ENCODE assay signal across 27 cellular contexts in genomic region chrX:37468111-37468739, GRCh38.
A peak's percentile ranks its signal among the peaks of the same experiment; 100 is the strongest.
DNase-seq lines count a peak whose midpoint lies in the region; ATAC-seq and TF ChIP-seq lines count a peak whose summit lies in the region.
"Had no signal": no experiment of that assay in that cellular context is flagged by ENCODE, and none has a peak within 500 bp of the region (broad histone marks: within the 10 kb centered on the region; RNA-seq: fewer than 3 reads in every experiment).

No MANE protein-coding gene starts in this region.

- POLR2A ChIA-PET in WTC11 (lab: Charles Lee), result no interaction called here

- H3K4me3 ChIP-seq in fibroblast of villous mesenchyme (ENCODE audit: low read depth, low read length) (no peak overlapping the region), trophoblast cell (ENCODE audit: low read depth, low read length) (no peak overlapping the region), dorsolateral prefrontal cortex (no peak overlapping the region)
- H3K4me3 ChIP-seq: GM23248, K562, Peyer's patch had no signal

- no peak overlapping the region for H4K8ac ChIP-seq in trophoblast cell (ENCODE audit: low read depth, low read length)

- no peak overlapping the region for H2BK5ac ChIP-seq in trophoblast cell (ENCODE audit: low read depth, low read length, poor library complexity)

- H3K36me3 Mint-ChIP-seq in WTC11, result peaks cover 4% of the 10 kb centered on the region
- H3K36me3 Mint-ChIP-seq: CD14-positive monocyte; CD8-positive, alpha-beta memory T cell had no signal

- no peak overlapping the region for H4K12ac ChIP-seq in trophoblast cell (ENCODE audit: low read depth, low read length)

- no peak overlapping the region for H2AK5ac ChIP-seq in trophoblast cell (ENCODE audit: low read length)

- H3K9me3 Mint-ChIP-seq in WTC11, result no peaks in the 10 kb centered on the region
- H3K9me3 Mint-ChIP-seq: CD8-positive, alpha-beta memory T cell had no signal

- H3K27me3 ChIP-seq in trophoblast cell (ENCODE audit: insufficient read depth, low read length) (no peaks in the 10 kb centered on the region), dorsolateral prefrontal cortex (peaks cover 0 to 83% (median 18%) of the 10 kb centered on the region in 45 donors)
- H3K27me3 ChIP-seq: BE2C, Peyer's patch had no signal

- H3K27ac Mint-ChIP-seq in WTC11, result peak overlapping the region; percentile 84
- H3K27ac Mint-ChIP-seq: CD14-positive monocyte; CD8-positive, alpha-beta memory T cell had no signal

- no peaks in the 10 kb centered on the region for H3K4me1 ChIP-seq in trophoblast cell (ENCODE audit: control insufficient read depth in 1 of 2, insufficient read depth in 2 of 2, low read length in 2 of 2)
- H3K4me1 ChIP-seq: BE2C, Peyer's patch had no signal

- CTCF ChIA-PET in WTC11 (lab: Charles Lee), result no interaction called here

- no peak overlapping the region for H3K4me2 ChIP-seq in trophoblast cell (ENCODE audit: low read length)

- peak; percentile 0 for DNase-seq in NOMO-1 treated with DMSO at 0.1 percent for 48 hours (lab: John Stamatoyannopoulos, UW; ENCODE audit: unreplicated experiment)
- DNase-seq in NOMO-1 treated with dmso at 0.1 percent for 144 hours (lab: John Stamatoyannopoulos, UW; ENCODE audit: unreplicated experiment), result no peak
- DNase-seq in WTC11 (ENCODE audit: low spot score), result no peak
- peak; percentile 2 for DNase-seq in fibroblast of villous mesenchyme (ENCODE audit: low read depth)
- no peak for DNase-seq in trophoblast cell
- DNase-seq in dorsolateral prefrontal cortex, result no peak
- DNase-seq in hypothalamus (lab: John Stamatoyannopoulos, UW), result no peak
- DNase-seq: 8988T; ACHN; BE2C; CD8-positive, alpha-beta memory T cell; DMS 273 treated with DMSO at 0.1 percent for 48 hours; DMS79; EL; GF-D8; GM23248; HCEC 1CT; Kasumi-1; NCI-H2029; NCI-H446 treated with DMSO at 0.1 percent for 48 hours; NCI-H526; OCI-M1; Peyer's patch; SHP77 treated with DMSO at 0.1 percent for 48 hours had no signal

- H3K14ac ChIP-seq in trophoblast cell (ENCODE audit: low read length), result no peak overlapping the region

- H3K4me3 Mint-ChIP-seq in WTC11, result no peak overlapping the region
- H3K4me3 Mint-ChIP-seq: CD14-positive monocyte; CD8-positive, alpha-beta memory T cell had no signal

- ATAC-seq in WTC11 (peak; percentile 58), GM21381 (IDR thresholded peaks at IDR 0.05; ENCODE audit: unreplicated experiment) (no peak)
- ATAC-seq: K562 had no signal

- peaks cover 43% of the 10 kb centered on the region for H3K4me1 Mint-ChIP-seq in WTC11
- H3K4me1 Mint-ChIP-seq: CD14-positive monocyte; CD8-positive, alpha-beta memory T cell had no signal

- intact Hi-C loops in dorsolateral prefrontal cortex (cut with DNase I), result no loop called here

- no peaks in the 10 kb centered on the region for H3K79me1 ChIP-seq in trophoblast cell (ENCODE audit: low read length)

- WGBS in trophoblast cell (ENCODE audit: extremely low coverage, insufficient coverage, insufficient read length), result no CpG with 5 or more reads among the region's 3 CpGs

- H3K18ac ChIP-seq in trophoblast cell (ENCODE audit: low read length), result no peak overlapping the region

- no peak overlapping the region for H4K91ac ChIP-seq in trophoblast cell (ENCODE audit: low read depth, low read length)

- peak overlapping the region; percentile 4 for H3K27ac ChIP-seq in trophoblast cell (ENCODE audit: low read depth, low read length)
- no peak overlapping the region for H3K27ac ChIP-seq in dorsolateral prefrontal cortex
- H3K27ac ChIP-seq: GM23248, Peyer's patch had no signal

- no peak overlapping the region for H2AFZ ChIP-seq in trophoblast cell (ENCODE audit: insufficient read depth, low read length, poor library complexity)
- H2AFZ ChIP-seq: GM23248 had no signal

- H3K23ac ChIP-seq in trophoblast cell (ENCODE audit: low read length), result no peak overlapping the region

- H2BK120ac ChIP-seq in trophoblast cell (ENCODE audit: insufficient read depth, low read length, poor library complexity), result no peak overlapping the region

- no peaks in the 10 kb centered on the region for H3K79me2 ChIP-seq in trophoblast cell (ENCODE audit: control insufficient read depth, insufficient read depth, low read length, poor library complexity)

- H3K36me3 ChIP-seq in trophoblast cell (ENCODE audit: control insufficient read depth in 1 of 2, insufficient read depth in 2 of 2, low read length in 2 of 2), result peaks cover 0 to 1% of the 10 kb centered on the region in 2 experiments
- H3K36me3 ChIP-seq: BE2C, Peyer's patch had no signal

- H3K4ac ChIP-seq in trophoblast cell (ENCODE audit: low read depth, low read length), result no peak overlapping the region

- no peaks in the 10 kb centered on the region for H3K9me3 ChIP-seq in trophoblast cell (ENCODE audit: insufficient read depth, low read depth, low read length)
- H3K9me3 ChIP-seq: BE2C, Peyer's patch had no signal

- H3K9ac ChIP-seq in trophoblast cell (ENCODE audit: low read length), result no peak overlapping the region
- H3K9ac ChIP-seq: GM23248 had no signal

- no peak overlapping the region for H2BK12ac ChIP-seq in trophoblast cell (ENCODE audit: low read length)

- TF ChIP-seq CTCF in WTC11 (IDR thresholded peaks at IDR 0.05), result no peak
- no peak for TF ChIP-seq CTCF in fibroblast of villous mesenchyme (IDR thresholded peaks at IDR 0.05; ENCODE audit: insufficient read depth, low read depth, low read length)
- no peak for TF ChIP-seq CTCF in dorsolateral prefrontal cortex (IDR thresholded peaks at IDR 0.05 in 54 of 56, conservative IDR thresholded peaks at IDR 0.05 in 2 of 56; ENCODE audit: low read depth in 1 of 56, partially characterized antibody in 56 of 56)

- no peaks in the 10 kb centered on the region; the same call in 1 of the 2 replicates for H3K27me3 Mint-ChIP-seq in WTC11 (ENCODE audit: low read depth)

TF ChIP-seq in WTC11, 78 proteins besides CTCF, POLR2A, EP300 and RAD21 (continues in another document):
- TF ChIP-seq TP53 (CRISPR knock-in tag; IDR thresholded peaks at IDR 0.05) (no peak), HMGXB4 (CRISPR knock-in tag; IDR thresholded peaks at IDR 0.05) (no peak), TEAD4 (CRISPR knock-in tag; IDR thresholded peaks at IDR 0.05) (no peak), CREB1 (CRISPR knock-in tag; IDR thresholded peaks at IDR 0.05) (no peak), CBFB (CRISPR knock-in tag; IDR thresholded peaks at IDR 0.05; ENCODE audit: low read depth) (no peak), EMX1 (CRISPR knock-in tag; IDR thresholded peaks at IDR 0.05) (no peak), ZNF121 (CRISPR knock-in tag; IDR thresholded peaks at IDR 0.05) (no peak), USF2 (CRISPR knock-in tag; IDR thresholded peaks at IDR 0.05) (no peak), ESRRA (CRISPR knock-in tag; IDR thresholded peaks at IDR 0.05; ENCODE audit: borderline replicate concordance) (no peak), MLX (CRISPR knock-in tag; IDR thresholded peaks at IDR 0.05) (no peak), ERG (CRISPR knock-in tag; IDR thresholded peaks at IDR 0.05) (no peak), PRRX2 (CRISPR knock-in tag; IDR thresholded peaks at IDR 0.05) (no peak)

Comparison
In these comparisons a context has a peak if more than half of its experiments do, and no peak if none do; other contexts are left out.
1. DNase-seq: peak in NOMO-1 treated with DMSO at 0.1 percent for 48 hours (single experiment) and fibroblast of villous mesenchyme (single experiment); none in NOMO-1 treated with dmso at 0.1 percent for 144 hours (single experiment), WTC11 (single experiment), trophoblast cell (0 of 2), dorsolateral prefrontal cortex (0 of 10) and hypothalamus (0 of 51).